ENCODE assay signal across 9 cellular contexts in genomic region chr2:120758181-120759048, GRCh38. TPM values are rescaled to one million over a fixed set of nuclear protein-coding genes. Genes with fewer than 3 reads are reported as not detected.
DNase-seq lines count a peak whose midpoint lies in the region; ATAC-seq, FAIRE-seq and TF ChIP-seq lines count a peak whose summit lies in the region.
"Had no signal": no experiment of that assay in that cellular context is flagged by ENCODE, and none has a peak within 500 bp of the region (broad histone marks: within the 10 kb centered on the region; RNA-seq: fewer than 3 reads in every experiment).

No MANE protein-coding gene starts in this region.

- TF ChIP-seq CTCF in choroid plexus epithelial cell (conservative IDR thresholded peaks at IDR 0.05; ENCODE audit: low read depth, low read length) (no peak), kidney (IDR thresholded peaks at IDR 0.05; ENCODE audit: borderline replicate concordance, extremely low read depth, insufficient read depth) (no peak), gastrocnemius medialis (IDR thresholded peaks at IDR 0.05 in 4 of 5, conservative IDR thresholded peaks at IDR 0.05 in 1 of 5) (no peak)

- H3K9ac ChIP-seq in kidney (ENCODE audit: low read length in 2 of 2): no peak overlapping the region

- H3K4me1 ChIP-seq in kidney (ENCODE audit: control insufficient read depth in 1 of 2, insufficient read depth in 1 of 2, low read depth in 1 of 2, low read length in 2 of 2) (peaks cover 15 to 16% of the 10 kb centered on the region in 2 donors), gastrocnemius medialis (peaks cover 0 to 9% of the 10 kb centered on the region in 2 donors)

- FAIRE-seq in kidney (lab: Jason Lieb, UNC): no peak

- intact Hi-C loops in kidney (cut with DNase I) (no loop called here), gastrocnemius medialis (cut with DNase I; ENCODE audit: low total_unique reads) (no loop called here)

- DNase-seq in G401 (ENCODE audit: low spot score) (peak; percentile 6), choroid plexus epithelial cell (ENCODE audit: low read depth) (peak; percentile 78), kidney (peak; percentile 90), gastrocnemius medialis (no peak), DMS153 treated with DMSO at 0.1 percent for 48 hours (lab: John Stamatoyannopoulos, UW; ENCODE audit: unreplicated experiment) (no peak)
- DNase-seq in NK-92 treated with Interleukin-12 subunit alpha and Interleukin-12 subunit beta, amount 100 ng/mL, for 24 hours (lab: John Stamatoyannopoulos, UW): no peak
- DNase-seq in activated CD8-positive, alpha-beta memory T cell treated with anti-CD3 and anti-CD28 coated beads for 24 hours: no peak
- DNase-seq: stimulated activated CD4-positive, alpha-beta T cell treated with anti-CD3 and anti-CD28 coated beads, Interleukin-1b, Interleukin-23, amount 100 ng/mL, for 48 hours had no signal

- H3K9me3 ChIP-seq in kidney (ENCODE audit: control insufficient read depth in 1 of 2, low read length in 2 of 2): no peaks in the 10 kb centered on the region
- no peaks in the 10 kb centered on the region for H3K9me3 ChIP-seq in gastrocnemius medialis

- no peak for TF ChIP-seq POLR2A in gastrocnemius medialis (IDR thresholded peaks at IDR 0.05)

- in situ Hi-C loops in G401 (cut with HindIII; ENCODE audit: low sequenced_read_pairs) (no loop called here), gastrocnemius medialis (cut with MboI; ENCODE audit: low sequenced_read_pairs in 4 of 4) (no loop called here)

- H3K27me3 ChIP-seq in gastrocnemius medialis: no peaks in the 10 kb centered on the region

- peak overlapping the region; percentile 13 to 51 for H3K27ac ChIP-seq in kidney (ENCODE audit: low read depth in 2 of 2, low read length in 2 of 2)
- peak overlapping the region; percentile 56 to 67 (median 65) for H3K27ac ChIP-seq in gastrocnemius medialis

- no peaks in the 10 kb centered on the region for H3K36me3 ChIP-seq in kidney (ENCODE audit: control insufficient read depth in 1 of 2, insufficient read depth in 2 of 2, low read length in 2 of 2)
- no peaks in the 10 kb centered on the region for H3K36me3 ChIP-seq in gastrocnemius medialis

- peak; percentile 33 to 49 for ATAC-seq in gastrocnemius medialis
- ATAC-seq in GM18909 (IDR thresholded peaks at IDR 0.05; ENCODE audit: poor library complexity, unreplicated experiment): no peak

- no peak overlapping the region for H3K4me3 ChIP-seq in choroid plexus epithelial cell (ENCODE audit: low read depth, low read length)
- no peak overlapping the region for H3K4me3 ChIP-seq in kidney (ENCODE audit: low read length in 2 of 2)
- H3K4me3 ChIP-seq in gastrocnemius medialis: no peak overlapping the region

RNA-seq across cellular contexts. Expression of gene GLI2, which starts 22.7 kb away (rescaled TPM):
- total RNA-seq in G401 (2014; rRNA removed; shearing (Covaris generic)): not detected in 2 replicates
- total RNA-seq in kidney (3.7 TPM), gastrocnemius medialis (under 1 TPM; 0.27 to 0.49 (median 0.29) TPM)
- 0.32 TPM for polyA plus RNA-seq in kidney (ENCODE audit: insufficient read depth, low read depth, low replicate concordance)

Comparison
In these comparisons a context has a peak if more than half of its experiments do, and no peak if none do; other contexts are left out.
1. DNase-seq: peak in G401 (single experiment), choroid plexus epithelial cell (single experiment) and kidney (single experiment); none in gastrocnemius medialis (0 of 2), NK-92 treated with Interleukin-12 subunit alpha and Interleukin-12 subunit beta, amount 100 ng/mL, for 24 hours (single experiment), activated CD8-positive, alpha-beta memory T cell treated with anti-CD3 and anti-CD28 coated beads for 24 hours (single experiment) and DMS153 treated with DMSO at 0.1 percent for 48 hours (single experiment).